9 cellular contexts compared by ENCODE assay signal in the genomic region with DNA sequence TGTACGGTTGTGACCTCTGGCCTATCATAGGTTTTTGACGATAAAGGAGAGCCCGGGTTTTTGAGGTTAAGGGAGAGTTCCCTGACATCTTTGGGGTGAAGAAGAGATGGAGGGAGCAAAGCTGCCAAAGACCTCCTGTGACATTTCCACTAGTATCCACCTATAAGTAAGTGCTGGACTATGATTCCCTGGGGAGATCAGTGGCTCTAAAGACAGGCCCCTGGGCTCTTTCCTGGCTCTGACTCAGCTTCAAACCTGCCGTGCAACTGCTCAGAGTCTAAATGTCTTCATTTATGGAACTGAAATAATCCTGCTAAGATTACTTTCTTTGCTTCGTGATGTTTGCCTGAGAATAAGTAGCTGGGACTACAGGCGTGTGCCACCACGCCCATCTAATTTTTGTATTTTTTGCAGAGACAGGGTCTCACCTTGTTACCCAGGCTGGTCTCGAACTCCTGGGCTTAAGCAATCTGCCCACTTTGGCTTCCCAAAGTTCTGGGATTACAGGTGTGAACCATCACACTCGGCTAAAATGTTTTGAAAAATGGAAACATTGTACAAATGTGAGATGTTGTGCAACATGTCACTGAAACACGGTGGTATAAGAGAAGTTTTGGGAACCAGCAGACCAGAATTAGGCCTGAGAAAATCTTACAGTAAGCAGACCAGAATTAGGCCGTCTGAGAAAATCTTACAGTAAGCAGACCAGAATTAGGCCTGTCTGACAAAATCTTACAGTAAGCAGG. TPM values are rescaled to one million over a fixed set of nuclear protein-coding genes. Genes with fewer than 3 reads are reported as not detected.
A peak's percentile ranks its signal among the peaks of the same experiment; 100 is the strongest.
DNase-seq lines count a peak whose midpoint lies in the region; ATAC-seq and TF ChIP-seq lines count a peak whose summit lies in the region.
"Had no signal": no experiment of that assay in that cellular context is flagged by ENCODE, and none has a peak within 500 bp of the region (broad histone marks: within the 10 kb centered on the region; RNA-seq: fewer than 3 reads in every experiment).

No MANE protein-coding gene starts in this region.

- intact Hi-C loops in left ventricle myocardium inferior (cut with micrococcal nuclease) (no loop called here), Right ventricle myocardium superior (cut with DNase I) (loop anchor here (5.0 kb wide), 1 partner anchor 73 kb away; no protein-coding TSS in a partner anchor)
- intact Hi-C loops in activated CD8-positive, alpha-beta T cell treated with anti-CD3 and anti-CD28 coated beads for 36 hours (cut with micrococcal nuclease) = loop anchor here (5.0 kb wide), 2 partner anchors 37 to 73 kb away; no protein-coding TSS in a partner anchor

- peaks cover 21% of the 10 kb centered on the region for H3K36me3 Mint-ChIP-seq in activated CD8-positive, alpha-beta T cell treated with anti-CD3 and anti-CD28 coated beads for 36 hours (ENCODE audit: low read depth)
- no peaks in the 10 kb centered on the region for H3K36me3 Mint-ChIP-seq in immature natural killer cell
- no peaks in the 10 kb centered on the region for H3K36me3 Mint-ChIP-seq in type B pancreatic cell

- DNase-seq in left ventricle myocardium inferior = no peak
- DNase-seq in Right ventricle myocardium superior = no peak
- no peak for DNase-seq in activated CD8-positive, alpha-beta T cell treated with anti-CD3 and anti-CD28 coated beads for 36 hours
- DNase-seq in immature natural killer cell = no peak
- no peak for DNase-seq in type B pancreatic cell (ENCODE audit: extremely low spot score, unreplicated experiment)
- DNase-seq: NCI-H524 had no signal

- H3K36me3 ChIP-seq in left ventricle myocardium inferior = no peaks in the 10 kb centered on the region

- TF ChIP-seq CTCF in left ventricle myocardium inferior (IDR thresholded peaks at IDR 0.05; ENCODE audit: borderline replicate concordance) (no peak), type B pancreatic cell (conservative IDR thresholded peaks at IDR 0.05) (no peak)
- no peak for TF ChIP-seq CTCF in activated CD8-positive, alpha-beta T cell treated with anti-CD3 and anti-CD28 coated beads for 36 hours (IDR thresholded peaks at IDR 0.05)

- no peaks in the 10 kb centered on the region for H3K27me3 Mint-ChIP-seq in activated CD8-positive, alpha-beta T cell treated with anti-CD3 and anti-CD28 coated beads for 36 hours
- peaks cover 5 to 14% (median 9%) of the 10 kb centered on the region in 3 donors for H3K27me3 Mint-ChIP-seq in immature natural killer cell (ENCODE audit: low read depth in 3 of 3)
- peaks cover 18% of the 10 kb centered on the region for H3K27me3 Mint-ChIP-seq in type B pancreatic cell

- POLR2A ChIA-PET in activated CD8-positive, alpha-beta T cell treated with anti-CD3 and anti-CD28 coated beads for 36 hours (lab: Charles Lee) = interaction anchor here (1.2 to 4.5 kb wide), 3 partner anchors 13 to 30 kb away, joined by 3 to 54 read pairs (median 4); no protein-coding TSS in a partner anchor

- peak overlapping the region; percentile 77 for H3K4me3 Mint-ChIP-seq in activated CD8-positive, alpha-beta T cell treated with anti-CD3 and anti-CD28 coated beads for 36 hours
- H3K4me3 Mint-ChIP-seq in immature natural killer cell = peak overlapping the region; percentile 39 to 96 (median 86)
- peak overlapping the region; percentile 88 for H3K4me3 Mint-ChIP-seq in type B pancreatic cell

- no peaks in the 10 kb centered on the region for H3K9me3 Mint-ChIP-seq in activated CD8-positive, alpha-beta T cell treated with anti-CD3 and anti-CD28 coated beads for 36 hours
- no peaks in the 10 kb centered on the region for H3K9me3 Mint-ChIP-seq in immature natural killer cell
- H3K9me3 Mint-ChIP-seq in type B pancreatic cell = no peaks in the 10 kb centered on the region

- peak overlapping the region; percentile 77 for H3K27ac ChIP-seq in left ventricle myocardium inferior (replicated peaks)

- H3K9me3 ChIP-seq in left ventricle myocardium inferior (replicated peaks) = no peaks in the 10 kb centered on the region

- peak overlapping the region; percentile 82 for H3K4me3 ChIP-seq in left ventricle myocardium inferior

- H3K4me1 ChIP-seq in left ventricle myocardium inferior = peaks cover 24% of the 10 kb centered on the region

- H3K27ac Mint-ChIP-seq in activated CD8-positive, alpha-beta T cell treated with anti-CD3 and anti-CD28 coated beads for 36 hours = peak overlapping the region; percentile 86
- H3K27ac Mint-ChIP-seq in immature natural killer cell = peak overlapping the region; percentile 90 to 97 (median 92)
- H3K27ac Mint-ChIP-seq in type B pancreatic cell = peak overlapping the region; percentile 85

- peaks cover 30% of the 10 kb centered on the region for H3K4me1 Mint-ChIP-seq in activated CD8-positive, alpha-beta T cell treated with anti-CD3 and anti-CD28 coated beads for 36 hours (ENCODE audit: low read depth)
- H3K4me1 Mint-ChIP-seq in immature natural killer cell = peaks cover 22 to 29% of the 10 kb centered on the region in 2 donors
- H3K4me1 Mint-ChIP-seq in type B pancreatic cell (ENCODE audit: unreplicated experiment) = peaks cover 38% of the 10 kb centered on the region

- CTCF ChIA-PET in activated CD8-positive, alpha-beta T cell treated with anti-CD3 and anti-CD28 coated beads for 36 hours (lab: Charles Lee) = interaction anchor here (8.5 to 9.4 kb wide), 2 partner anchors 41 to 76 kb away, joined by 89 to 102 read pairs; partner anchors contain the start of gene MCM3

- ATAC-seq in Right ventricle myocardium superior (ENCODE audit: poor library complexity) (no peak), GM21786 (IDR thresholded peaks at IDR 0.05; ENCODE audit: unreplicated experiment) (no peak), HG02973 (IDR thresholded peaks at IDR 0.05; ENCODE audit: unreplicated experiment) (no peak), HG03378 (IDR thresholded peaks at IDR 0.05; ENCODE audit: unreplicated experiment) (no peak)
- no peak for ATAC-seq in activated CD8-positive, alpha-beta T cell treated with anti-CD3 and anti-CD28 coated beads for 36 hours

- no peaks in the 10 kb centered on the region for H3K27me3 ChIP-seq in left ventricle myocardium inferior (ENCODE audit: low read depth)

RNA-seq across cellular contexts. Expression of gene PAQR8, which starts 1.2 kb away (rescaled TPM):
- 2.0 TPM for total RNA-seq in left ventricle myocardium inferior
- 2.6 TPM for total RNA-seq in Right ventricle myocardium superior
- 10 to 100 TPM; 12.9 to 13.7 TPM for total RNA-seq in activated CD8-positive, alpha-beta T cell treated with anti-CD3 and anti-CD28 coated beads for 36 hours
- 1 to 10 TPM; 2.9 to 6.5 (median 6.2) TPM for polyA plus RNA-seq in immature natural killer cell
- 17.6 and 21.2 TPM in 2 replicates for total RNA-seq in type B pancreatic cell (ENCODE audit: low replicate concordance)

RNA-seq across cellular contexts. Expression of gene EFHC1, which starts 59.4 kb away (rescaled TPM):
- total RNA-seq in left ventricle myocardium inferior (5.7 TPM), Right ventricle myocardium superior (6.4 TPM), type B pancreatic cell (ENCODE audit: low replicate concordance) (23.4 and 54.9 TPM in 2 replicates)
- 1 to 10 TPM; 1.9 to 2.1 TPM for total RNA-seq in activated CD8-positive, alpha-beta T cell treated with anti-CD3 and anti-CD28 coated beads for 36 hours
- 1 to 10 TPM; 3.9 to 6.6 (median 5.0) TPM for polyA plus RNA-seq in immature natural killer cell
